In the genomic region with DNA sequence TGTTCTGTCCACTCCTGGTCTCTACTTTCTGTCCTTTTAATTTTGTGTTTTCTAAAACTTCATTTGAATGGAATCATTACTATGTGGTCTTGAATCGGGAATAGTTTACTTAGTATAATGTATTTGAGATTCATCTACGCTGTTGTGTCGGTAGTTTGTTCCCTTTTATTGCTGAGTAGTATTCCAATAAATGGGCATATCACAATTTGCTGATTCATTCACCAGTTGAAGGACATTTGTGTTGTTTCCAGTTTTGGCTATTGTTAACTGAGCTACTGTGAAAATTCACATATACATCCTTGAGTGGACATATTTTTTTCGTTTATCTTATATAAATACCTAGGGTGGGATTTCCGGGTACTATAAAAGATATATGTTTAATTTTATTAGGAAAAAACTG, we compare ENCODE assay signal across 34 cellular contexts.
"Had no signal": no experiment of that assay in that cellular context is flagged by ENCODE, and none has a peak within 500 bp of the region (broad histone marks: within the 10 kb centered on the region; RNA-seq: fewer than 3 reads in every experiment).

No MANE protein-coding gene starts in this region.

- DNase-seq: Karpas-422, Kasumi-1, MG63, MM.1S, MV-4-11, NCI-H1048, NCI-H1092, NCI-H1092 treated with DMSO at 0.1 percent for 48 hours, NCI-H1105, NCI-H1105 treated with DMSO at 0.1 percent for 48 hours, NCI-H1417, NCI-H1417 treated with DMSO at 0.1 percent for 48 hours, NCI-H1436, NCI-H1436 treated with DMSO at 0.1 percent for 48 hours, NCI-H146, NCI-H1694, NCI-H1694 treated with DMSO at 0.1 percent for 48 hours, NCI-H187, NCI-H187 treated with DMSO at 0.1 percent for 48 hours, NCI-H1930, NCI-H2029, NCI-H2029 treated with DMSO at 0.1 percent for 48 hours, NCI-H2081, NCI-H2081 treated with DMSO at 0.1 percent for 48 hours, NCI-H2107, NCI-H2171, NCI-H2171 treated with DMSO at 0.1 percent for 48 hours, NCI-H2227 treated with DMSO at 0.1 percent for 48 hours, NCI-H226, NCI-H345, NCI-H446, NCI-H446 treated with DMSO at 0.1 percent for 48 hours, NCI-H510A, NCI-H510A treated with DMSO at 0.1 percent for 48 hours had no signal

- H3K36me3 ChIP-seq: MG63 had no signal

- H3K9me3 ChIP-seq: MG63 had no signal

- H3K4me3 ChIP-seq: MG63 had no signal
